ENCODE assay signal across 1 cellular context in the genomic region with DNA sequence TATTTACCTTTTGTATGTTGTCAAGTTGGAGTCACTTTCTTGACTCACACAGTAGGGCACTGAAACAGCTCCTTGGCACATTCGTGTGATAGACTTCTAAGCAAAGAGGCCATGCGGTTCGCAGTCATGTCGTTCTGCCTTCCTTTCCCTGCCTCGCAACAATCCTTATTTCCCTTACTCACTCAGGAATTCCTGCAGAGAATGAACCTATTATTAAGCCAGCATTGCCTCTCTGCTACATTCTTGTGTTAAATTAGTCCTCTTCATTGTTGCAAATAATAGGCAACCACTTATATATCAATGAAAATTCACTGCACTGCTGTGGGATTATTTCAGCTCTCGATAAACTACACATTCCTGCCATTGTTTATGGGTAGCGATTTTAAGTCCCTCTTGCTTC.
TF ChIP-seq lines count a peak whose summit lies in the region.

No MANE protein-coding gene starts in this region.

TF ChIP-seq in GM23338, 12 proteins besides CTCF, POLR2A, EP300 and RAD21 (continued from another document):
- TF ChIP-seq EZH2phosphoT487 (IDR thresholded peaks at IDR 0.05; ENCODE audit: unreplicated experiment) = no peak
- TF ChIP-seq EZH2 (IDR thresholded peaks at IDR 0.05; ENCODE audit: low read depth, unreplicated experiment) = no peak
TF ChIP-seq in GM23338: peak in this region for 0.
